In the genomic region with DNA sequence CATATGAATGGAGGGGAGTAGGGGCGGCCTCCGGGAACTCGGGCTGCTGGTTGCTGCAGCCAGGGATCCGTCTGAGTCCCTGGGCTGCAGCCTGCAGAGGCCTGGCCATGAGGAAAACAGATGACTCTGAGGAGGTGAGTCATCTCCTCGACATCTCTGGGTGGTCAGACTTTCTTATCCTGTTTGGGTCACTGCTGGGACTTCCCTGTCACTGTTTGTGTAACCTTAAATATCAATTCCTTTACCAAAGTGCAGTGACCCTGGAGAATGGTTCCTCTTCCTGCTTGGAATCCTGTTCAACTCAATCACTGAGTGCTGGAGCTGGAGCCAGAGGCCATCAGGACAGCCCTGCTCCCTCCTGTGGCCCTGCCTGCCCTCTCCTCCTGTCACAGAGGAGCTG, we compare ENCODE assay signal across 13 cellular contexts. TPM values are rescaled to one million over a fixed set of nuclear protein-coding genes. Genes with fewer than 3 reads are reported as not detected.
DNase-seq lines count a peak whose midpoint lies in the region; ATAC-seq, FAIRE-seq and TF ChIP-seq lines count a peak whose summit lies in the region.
"Not testable (repeated sequence)": the region's sequence is repeated elsewhere in the genome, so short reads cannot be mapped to it uniquely, and the experiment has no call there.
"Had no signal": no experiment of that assay in that cellular context is flagged by ENCODE, and none has a peak within 500 bp of the region (broad histone marks: within the 10 kb centered on the region; RNA-seq: fewer than 3 reads in every experiment).

No MANE protein-coding gene starts in this region.

- not testable (repeated sequence) for H3K27me3 ChIP-seq in RWPE2 (ENCODE audit: insufficient read depth, poor library complexity, severe bottlenecking); K562 (ENCODE audit: control insufficient read depth in 2 of 2, insufficient read depth in 2 of 2, low read length in 2 of 2); fibroblast of lung (ENCODE audit: control insufficient read depth, insufficient read depth, low read length); right atrium auricular region; upper lobe of left lung

- in situ Hi-C loops in K562 (cut with MboI): not testable (repeated sequence)

- not testable (repeated sequence) for H3K27me3 Mint-ChIP-seq in Calu3 (ENCODE audit: unreplicated experiment)

- CTCF ChIA-PET in Calu3 (lab: Charles Lee); K562 (lab: Yijun Ruan, JAX; ENCODE audit: low intra/inter-chr PET ratio): not testable (repeated sequence)

- intact Hi-C loops in Calu3 (cut with micrococcal nuclease; ENCODE audit: unreplicated experiment); K562 (cut with micrococcal nuclease); mucosa of descending colon (cut with DNase I, micrococcal nuclease): not testable (repeated sequence)

- not testable (repeated sequence) for H3K4me1 ChIP-seq in RWPE2 (ENCODE audit: insufficient read depth, poor library complexity, severe bottlenecking); K562 (replicated peaks in 1 of 2; ENCODE audit: control insufficient read depth in 2 of 2, insufficient read depth in 2 of 2, low read length in 2 of 2); fibroblast of lung (ENCODE audit: control insufficient read depth, extremely low read depth, insufficient read depth, low read length); right atrium auricular region; mucosa of descending colon (ENCODE audit: low read depth)
- H3K4me1 ChIP-seq in upper lobe of left lung: peaks cover 0 to 14% (median 3%) of the 10 kb centered on the region in 4 donors

- not testable (repeated sequence) for BruUV-seq in Calu3 (replicated peaks; lab: Mats Ljungman, UMichigan); K562 (replicated peaks; lab: Mats Ljungman, UMichigan)

- H3K27ac Mint-ChIP-seq in Calu3 (ENCODE audit: unreplicated experiment): not testable (repeated sequence)

- H3K9ac ChIP-seq in K562 (ENCODE audit: insufficient read depth in 1 of 2, low read depth in 2 of 2, low read length in 2 of 2); fibroblast of lung (ENCODE audit: insufficient read depth, low read length): not testable (repeated sequence)

- 0% methylated on average over 4 of the region's 5 CpGs for WGBS in K562 (ENCODE audit: insufficient coverage, low coverage, missing lambda C conversion rate)
- WGBS in upper lobe of left lung, 2 donors: 52 to 62% methylated on average over 5 of the region's 5 CpGs

- not testable (repeated sequence) for H3K4me3 ChIP-seq in RWPE2 (ENCODE audit: severe bottlenecking); K562; fibroblast of lung (replicated peaks in 1 of 4; ENCODE audit: control extremely low read depth in 1 of 4, insufficient read depth in 1 of 4, low read depth in 3 of 4, low read length in 4 of 4); right atrium auricular region; mucosa of descending colon; upper lobe of left lung

- H2AFZ ChIP-seq in K562 (ENCODE audit: low read depth, low read length); fibroblast of lung (ENCODE audit: low read length): not testable (repeated sequence)

- not testable (repeated sequence) for FAIRE-seq in K562 (lab: Jason Lieb, UNC)

- H3K36me3 Mint-ChIP-seq in Calu3 (ENCODE audit: insufficient read depth, unreplicated experiment): not testable (repeated sequence)

- not testable (repeated sequence) for H3K79me2 ChIP-seq in K562 (ENCODE audit: control insufficient read depth, insufficient read depth, low read length); fibroblast of lung (ENCODE audit: control insufficient read depth, insufficient read depth, low read length)

- H3K4me3 Mint-ChIP-seq in Calu3 (ENCODE audit: low read depth, unreplicated experiment): not testable (repeated sequence)

- H3K4me2 ChIP-seq in K562 (ENCODE audit: insufficient read depth, low read length); fibroblast of lung (ENCODE audit: extremely low read depth, insufficient read depth, low read length): not testable (repeated sequence)

- not testable (repeated sequence) for H3K36me3 ChIP-seq in RWPE2 (ENCODE audit: low read depth); K562 (ENCODE audit: control insufficient read depth, insufficient read depth, low read length); fibroblast of lung (ENCODE audit: control insufficient read depth, insufficient read depth, low read length); right atrium auricular region; mucosa of descending colon (ENCODE audit: low read depth); upper lobe of left lung

- not testable (repeated sequence) for H3K27ac ChIP-seq in RWPE2 (ENCODE audit: poor library complexity, severe bottlenecking); K562 (ENCODE audit: extremely low read depth, low read depth, low read length); fibroblast of lung (ENCODE audit: insufficient read depth, low read length)
- peak overlapping the region in 1 of 2 donors; percentile 36 for H3K27ac ChIP-seq in right atrium auricular region
- H3K27ac ChIP-seq in upper lobe of left lung: peak overlapping the region in 2 of 4 donors; percentile 3 to 24

- ATAC-seq in RWPE2 (ENCODE audit: low read depth) (peak; percentile 76), mucosa of descending colon (peak; percentile 18), upper lobe of left lung (ENCODE audit: low FRiP score in 2 of 2) (peak; percentile 70)
- ATAC-seq in K562: not testable (repeated sequence)

- not testable (repeated sequence) for H3K4me1 Mint-ChIP-seq in Calu3 (ENCODE audit: low read depth, unreplicated experiment)

- not testable (repeated sequence) for H3K9me1 ChIP-seq in K562 (ENCODE audit: control insufficient read depth, insufficient read depth, low read length)

- not testable (repeated sequence) for TF ChIP-seq EP300 in K562 (IDR thresholded peaks at IDR 0.05; ENCODE audit: low read length); upper lobe of left lung (IDR thresholded peaks at IDR 0.05)

- not testable (repeated sequence) for TF ChIP-seq CTCF in Calu3 (IDR thresholded peaks at IDR 0.05; ENCODE audit: unreplicated experiment); RWPE2 (IDR thresholded peaks at IDR 0.05; ENCODE audit: poor library complexity, severe bottlenecking); K562 (IDR thresholded peaks at IDR 0.05 in 2 of 3, conservative IDR thresholded peaks at IDR 0.05 in 1 of 3; ENCODE audit: insufficient read depth in 2 of 3, low read depth in 1 of 3, low read length in 3 of 3); fibroblast of lung (conservative IDR thresholded peaks at IDR 0.05 in 1 of 2, IDR thresholded peaks at IDR 0.05 in 1 of 2; ENCODE audit: low read depth in 1 of 2, low read length in 2 of 2); right atrium auricular region (IDR thresholded peaks at IDR 0.05); mucosa of descending colon (IDR thresholded peaks at IDR 0.05); upper lobe of left lung (IDR thresholded peaks at IDR 0.05)

- not testable (repeated sequence) for TF ChIP-seq RAD21 in K562 (CRISPR knock-in tag; conservative IDR thresholded peaks at IDR 0.05 in 1 of 2, IDR thresholded peaks at IDR 0.05 in 1 of 2)

- not testable (repeated sequence) for H3K9me3 ChIP-seq in RWPE2 (ENCODE audit: severe bottlenecking); K562 (replicated peaks; ENCODE audit: control insufficient read depth, insufficient read depth, low read depth, low read length); fibroblast of lung (ENCODE audit: control insufficient read depth, insufficient read depth, low read depth, low read length); right atrium auricular region; mucosa of descending colon; upper lobe of left lung

- not testable (repeated sequence) for H3K9me3 Mint-ChIP-seq in Calu3 (ENCODE audit: low read depth, unreplicated experiment)

- not testable (repeated sequence) for TF ChIP-seq POLR2A in K562 (conservative IDR thresholded peaks at IDR 0.05); upper lobe of left lung (IDR thresholded peaks at IDR 0.05)

- not testable (repeated sequence) for H4K20me1 ChIP-seq in K562 (replicated peaks; ENCODE audit: control insufficient read depth, insufficient read depth, low read length); fibroblast of lung (ENCODE audit: control insufficient read depth, extremely low read depth, insufficient read depth, low read length)

- POLR2A ChIA-PET in K562 (lab: Yijun Ruan, JAX): not testable (repeated sequence)

- peak; percentile 4 for DNase-seq in Calu3
- DNase-seq in HT-29 (ENCODE audit: low spot score): peak; percentile 13
- not testable (repeated sequence) for DNase-seq in RWPE2 (ENCODE audit: low spot score); mucosa of descending colon; upper lobe of left lung
- DNase-seq in K562 (ENCODE audit: extremely low read depth in 1 of 4, low spot score in 3 of 4): peak in 1 of 4 experiments; percentile 5
- peak; percentile 28 to 41 for DNase-seq in fibroblast of lung (ENCODE audit: low read depth in 2 of 2)
- peak; percentile 58 for DNase-seq in right atrium auricular region (ENCODE audit: low spot score)

RNA-seq across cellular contexts. Expression of gene CST4, which starts 4.4 kb away (rescaled TPM):
- total RNA-seq in Calu3 (2022): not detected in 2 replicates
- 0.25 TPM in 1 of 2 replicates, not detected in the other for total RNA-seq in HT-29 (2014; rRNA removed; shearing (Covaris generic))
- total RNA-seq in K562 (2011; cell fraction: chromatin; rRNA removed; ENCODE audit: low replicate concordance): not detected in 2 replicates
- not detected in 2 replicates for total RNA-seq in K562 (2011; cell fraction: nucleolus; rRNA removed)
- total RNA-seq in K562 (2011; cell fraction: nucleoplasm; rRNA removed): not detected in 2 replicates
- total RNA-seq in K562 (2014; rRNA removed): not detected in 2 replicates
- total RNA-seq in K562 (2014; rRNA removed; fragmentation: Illumina TruSeq; extraction: Trizol): not detected in 2 replicates
- total RNA-seq in K562 (2015; rRNA removed; fragmentation: Illumina TruSeq; extraction: Trizol): not detected in 2 replicates
- total RNA-seq in K562 (2021): not detected in 2 replicates
- polyA plus RNA-seq in K562 (2011; rRNA removed): not detected in 2 replicates
- polyA plus RNA-seq in K562 (2011; cell fraction: cytosol; rRNA removed): not detected in 2 replicates
- polyA plus RNA-seq in K562 (2011; cell fraction: nucleus; rRNA removed): not detected in 2 replicates
- polyA plus RNA-seq in K562 (2012): not detected in 2 replicates
- polyA plus RNA-seq in K562 (2014; fragmentation: Illumina TruSeq; extraction: Trizol): not detected in 2 replicates
- not detected for polyA plus RNA-seq in K562 (2014; fragmentation: Nextera tagmentation; extraction: Ambion mirVana)
- not detected in 2 replicates for polyA plus RNA-seq in K562 (2014; rRNA removed)
- not detected in 2 replicates for polyA minus RNA-seq in K562 (2011; rRNA and poly(A)+ RNA removed)
- not detected in 2 replicates for polyA minus RNA-seq in K562 (2011; cell fraction: cytosol; rRNA and poly(A)+ RNA removed)
- polyA minus RNA-seq in K562 (2011; cell fraction: nucleus; rRNA and poly(A)+ RNA removed): not detected in 2 replicates
- 0.17 TPM in 1 of 2 replicates, not detected in the other for total RNA-seq in fibroblast of lung
- polyA plus RNA-seq in fibroblast of lung: 0.16 TPM in 1 of 2 replicates, not detected in the other
- 0.20 TPM in 1 of 2 replicates, not detected in the other for polyA plus RNA-seq in fibroblast of lung (2012)
- not detected in 2 replicates for polyA minus RNA-seq in fibroblast of lung (ENCODE audit: low replicate concordance)
- total RNA-seq in right atrium auricular region: not detected
- not detected for total RNA-seq in mucosa of descending colon
- not detected for total RNA-seq in upper lobe of left lung
- total RNA-seq: activated CD8-positive, alpha-beta memory T cell treated with anti-CD3 and anti-CD28 coated beads for 36 hours; activated naive CD8-positive, alpha-beta T cell treated with anti-CD3 and anti-CD28 coated beads for 36 hours; activated T-helper 1 cell treated with anti-CD3 and anti-CD28 coated beads, Interleukin-12 subunit alpha, Interleukin-12 subunit beta, Interleukin-2, Interleukin-4 antibody, amounts not matched to agents 30 ng/mL and 10 ng/mL and 1 ng/mL, durations not matched to agents 14 hours and 24 hours and 36 hours; occipital lobe had no signal
- polyA plus RNA-seq: BJ had no signal

RNA-seq across cellular contexts. Expression of gene CST3, which starts 55.5 kb away (rescaled TPM):
- total RNA-seq in Calu3 (2022): 95.7 and 107 TPM in 2 replicates
- total RNA-seq in HT-29 (2014; rRNA removed; shearing (Covaris generic)): 417 and 453 TPM in 2 replicates
- total RNA-seq in K562 (2011; cell fraction: chromatin; rRNA removed; ENCODE audit: low replicate concordance): 9.8 and 40.0 TPM in 2 replicates
- total RNA-seq in K562 (2011; cell fraction: nucleolus; rRNA removed): 96.9 and 115 TPM in 2 replicates
- 57.6 and 64.2 TPM in 2 replicates for total RNA-seq in K562 (2011; cell fraction: nucleoplasm; rRNA removed)
- 66.7 and 81.2 TPM in 2 replicates for total RNA-seq in K562 (2014; rRNA removed)
- 14.8 and 23.1 TPM in 2 replicates for total RNA-seq in K562 (2014; rRNA removed; fragmentation: Illumina TruSeq; extraction: Trizol)
- total RNA-seq in K562 (2015; rRNA removed; fragmentation: Illumina TruSeq; extraction: Trizol): 42.9 and 48.5 TPM in 2 replicates
- total RNA-seq in K562 (2021): 111 and 113 TPM in 2 replicates
- 46.6 and 83.5 TPM in 2 replicates for polyA plus RNA-seq in K562 (2011; rRNA removed)
- polyA plus RNA-seq in K562 (2011; cell fraction: cytosol; rRNA removed): 110 and 262 TPM in 2 replicates
- 22.3 and 27.1 TPM in 2 replicates for polyA plus RNA-seq in K562 (2011; cell fraction: nucleus; rRNA removed)
- 114 and 177 TPM in 2 replicates for polyA plus RNA-seq in K562 (2012)
- polyA plus RNA-seq in K562 (2014; fragmentation: Illumina TruSeq; extraction: Trizol): 52.1 and 55.2 TPM in 2 replicates
- 10 to 100 TPM in 1 of 2 experiments, 1 to 10 TPM in 1; 8.7 to 12.4 TPM for polyA plus RNA-seq in K562 (2014; fragmentation: Nextera tagmentation; extraction: Ambion mirVana)
- 103 and 110 TPM in 2 replicates for polyA plus RNA-seq in K562 (2014; rRNA removed)
- 20.5 and 29.9 TPM in 2 replicates for polyA minus RNA-seq in K562 (2011; rRNA and poly(A)+ RNA removed)
- 56.7 and 67.3 TPM in 2 replicates for polyA minus RNA-seq in K562 (2011; cell fraction: cytosol; rRNA and poly(A)+ RNA removed)
- 11.2 and 12.6 TPM in 2 replicates for polyA minus RNA-seq in K562 (2011; cell fraction: nucleus; rRNA and poly(A)+ RNA removed)
- 135 and 162 TPM in 2 replicates for total RNA-seq in fibroblast of lung
- 136 and 180 TPM in 2 replicates for polyA plus RNA-seq in fibroblast of lung
- polyA plus RNA-seq in fibroblast of lung (2012): 338 and 391 TPM in 2 replicates
- polyA minus RNA-seq in fibroblast of lung (ENCODE audit: low replicate concordance): 265 and 456 TPM in 2 replicates
- total RNA-seq in right atrium auricular region: 100 to 1,000 TPM; 884 to 914 TPM
- total RNA-seq in mucosa of descending colon: 100 to 1,000 TPM; 763 to 916 (median 852) TPM
- 1,000 to 10,000 TPM in 3 of 6 donors, 100 to 1,000 TPM in 3; 201 to 1,402 (median 970) TPM for total RNA-seq in upper lobe of left lung

RNA-seq across cellular contexts. Expression of gene CST1, which starts 57.5 kb away (rescaled TPM):
- 0.69 and 1.2 TPM in 2 replicates for total RNA-seq in Calu3 (2022)
- 0.39 and 2.3 TPM in 2 replicates for total RNA-seq in HT-29 (2014; rRNA removed; shearing (Covaris generic))
- not detected in 2 replicates for total RNA-seq in K562 (2011; cell fraction: chromatin; rRNA removed; ENCODE audit: low replicate concordance)
- not detected in 2 replicates for total RNA-seq in K562 (2011; cell fraction: nucleolus; rRNA removed)
- not detected in 2 replicates for total RNA-seq in K562 (2011; cell fraction: nucleoplasm; rRNA removed)
- total RNA-seq in K562 (2014; rRNA removed): not detected in 2 replicates
- not detected in 2 replicates for total RNA-seq in K562 (2014; rRNA removed; fragmentation: Illumina TruSeq; extraction: Trizol)
- total RNA-seq in K562 (2015; rRNA removed; fragmentation: Illumina TruSeq; extraction: Trizol): not detected in 2 replicates
- not detected in 2 replicates for total RNA-seq in K562 (2021)
- polyA plus RNA-seq in K562 (2011; rRNA removed): not detected in 2 replicates
- polyA plus RNA-seq in K562 (2011; cell fraction: cytosol; rRNA removed): not detected in 2 replicates
- polyA plus RNA-seq in K562 (2011; cell fraction: nucleus; rRNA removed): not detected in 2 replicates
- polyA plus RNA-seq in K562 (2012): not detected in 2 replicates
- polyA plus RNA-seq in K562 (2014; fragmentation: Illumina TruSeq; extraction: Trizol): not detected in 2 replicates
- not detected for polyA plus RNA-seq in K562 (2014; fragmentation: Nextera tagmentation; extraction: Ambion mirVana)
- not detected in 2 replicates for polyA plus RNA-seq in K562 (2014; rRNA removed)
- not detected in 2 replicates for polyA minus RNA-seq in K562 (2011; rRNA and poly(A)+ RNA removed)
- not detected in 2 replicates for polyA minus RNA-seq in K562 (2011; cell fraction: cytosol; rRNA and poly(A)+ RNA removed)
- not detected in 2 replicates for polyA minus RNA-seq in K562 (2011; cell fraction: nucleus; rRNA and poly(A)+ RNA removed)
- 3.6 TPM in 1 of 2 replicates, not detected in the other for total RNA-seq in fibroblast of lung
- polyA plus RNA-seq in fibroblast of lung: 3.9 and 8.5 TPM in 2 replicates
- polyA plus RNA-seq in fibroblast of lung (2012): 6.6 and 11.7 TPM in 2 replicates
- polyA minus RNA-seq in fibroblast of lung (ENCODE audit: low replicate concordance): 8.4 and 9.7 TPM in 2 replicates
- not detected for total RNA-seq in right atrium auricular region
- not detected for total RNA-seq in mucosa of descending colon
- total RNA-seq in upper lobe of left lung: not detected
- total RNA-seq: activated CD8-positive, alpha-beta memory T cell treated with anti-CD3 and anti-CD28 coated beads for 36 hours; activated naive CD8-positive, alpha-beta T cell treated with anti-CD3 and anti-CD28 coated beads for 36 hours; activated T-helper 1 cell treated with anti-CD3 and anti-CD28 coated beads, Interleukin-12 subunit alpha, Interleukin-12 subunit beta, Interleukin-2, Interleukin-4 antibody, amounts not matched to agents 30 ng/mL and 10 ng/mL and 1 ng/mL, durations not matched to agents 14 hours and 24 hours and 36 hours; occipital lobe had no signal
- polyA plus RNA-seq: BJ had no signal
